In genomic region chr1:227459977-227460376, GRCh38 we compare ENCODE assay signal across 1 cellular context.
TF ChIP-seq lines count a peak whose summit lies in the region.

No MANE protein-coding gene starts in this region.

TF ChIP-seq in HEK293, 187 proteins besides CTCF, POLR2A, EP300 and RAD21 (continued from another document):
- TF ChIP-seq ZNF362 (tag by site-specific recombination; IDR thresholded peaks at IDR 0.05) (peak; percentile 98), ZNF529 (tag by site-specific recombination; IDR thresholded peaks at IDR 0.05; ENCODE audit: insufficient replicate concordance) (no peak), TRIM28 (IDR thresholded peaks at IDR 0.05; ENCODE audit: borderline replicate concordance, low read length) (no peak), HIC1 (tag by site-specific recombination; IDR thresholded peaks at IDR 0.05) (0 out of 2 replicates have a peak, but pooled peaks have one; percentile 21), PRDM6 (tag by site-specific recombination; IDR thresholded peaks at IDR 0.05) (peak; percentile 75), IKZF3 (tag by site-specific recombination; IDR thresholded peaks at IDR 0.05) (peak; percentile 78), ZBTB17 (tag by site-specific recombination; IDR thresholded peaks at IDR 0.05) (peak; percentile 20; the same call in 1 of the 2 replicates), ZNF654 (tag by site-specific recombination; IDR thresholded peaks at IDR 0.05; ENCODE audit: low read depth) (no peak), ZNF366 (tag by site-specific recombination; conservative IDR thresholded peaks at IDR 0.05) (peak; percentile 74), ZBTB21 (tag by site-specific recombination; IDR thresholded peaks at IDR 0.05) (0 out of 2 replicates have a peak, but pooled peaks have one; percentile 34), TSHZ1 (tag by site-specific recombination; IDR thresholded peaks at IDR 0.05; ENCODE audit: borderline replicate concordance) (peak; percentile 66), ZXDB (tag by site-specific recombination; IDR thresholded peaks at IDR 0.05) (0 out of 2 replicates have a peak, but pooled peaks have one; percentile 22)
